1 cellular context compared by ENCODE assay signal in the genomic region with DNA sequence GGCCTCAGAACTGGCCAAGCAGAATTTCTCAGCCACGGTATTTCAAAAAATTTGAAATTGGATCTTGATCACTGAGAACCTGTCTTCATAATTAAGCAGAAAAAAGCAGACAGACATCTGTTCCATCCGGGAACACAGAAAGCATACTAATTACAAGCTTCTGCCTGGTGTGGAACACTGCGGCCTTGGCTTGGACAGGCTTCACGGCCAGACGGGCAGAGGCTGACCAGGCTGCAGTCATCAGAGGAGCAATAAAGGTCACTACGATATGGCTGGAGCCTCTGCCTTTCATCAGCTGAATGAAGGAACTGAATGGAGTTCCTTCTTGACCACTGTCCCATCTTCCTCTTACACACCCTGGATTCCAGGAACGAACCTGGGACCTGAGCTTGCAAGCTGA.
A peak's percentile ranks its signal among the peaks of the same experiment; 100 is the strongest.
TF ChIP-seq lines count a peak whose summit lies in the region.

No MANE protein-coding gene starts in this region.

TF ChIP-seq in HepG2, 621 proteins besides CTCF, POLR2A, EP300 and RAD21 (continued from another document):
- TF ChIP-seq, protein P1, sequence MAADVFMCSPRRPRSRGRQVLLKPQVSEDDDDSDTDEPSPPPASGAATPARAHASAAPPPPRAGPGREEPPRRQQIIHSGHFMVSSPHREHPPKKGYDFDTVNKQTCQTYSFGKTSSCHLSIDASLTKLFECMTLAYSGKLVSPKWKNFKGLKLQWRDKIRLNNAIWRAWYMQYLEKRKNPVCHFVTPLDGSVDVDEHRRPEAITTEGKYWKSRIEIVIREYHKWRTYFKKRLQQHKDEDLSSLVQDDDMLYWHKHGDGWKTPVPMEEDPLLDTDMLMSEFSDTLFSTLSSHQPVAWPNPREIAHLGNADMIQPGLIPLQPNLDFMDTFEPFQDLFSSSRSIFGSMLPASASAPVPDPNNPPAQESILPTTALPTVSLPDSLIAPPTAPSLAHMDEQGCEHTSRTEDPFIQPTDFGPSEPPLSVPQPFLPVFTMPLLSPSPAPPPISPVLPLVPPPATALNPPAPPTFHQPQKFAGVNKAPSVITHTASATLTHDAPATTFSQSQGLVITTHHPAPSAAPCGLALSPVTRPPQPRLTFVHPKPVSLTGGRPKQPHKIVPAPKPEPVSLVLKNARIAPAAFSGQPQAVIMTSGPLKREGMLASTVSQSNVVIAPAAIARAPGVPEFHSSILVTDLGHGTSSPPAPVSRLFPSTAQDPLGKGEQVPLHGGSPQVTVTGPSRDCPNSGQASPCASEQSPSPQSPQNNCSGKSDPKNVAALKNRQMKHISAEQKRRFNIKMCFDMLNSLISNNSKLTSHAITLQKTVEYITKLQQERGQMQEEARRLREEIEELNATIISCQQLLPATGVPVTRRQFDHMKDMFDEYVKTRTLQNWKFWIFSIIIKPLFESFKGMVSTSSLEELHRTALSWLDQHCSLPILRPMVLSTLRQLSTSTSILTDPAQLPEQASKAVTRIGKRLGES (CRISPR knock-in tag; IDR thresholded peaks at IDR 0.05; ENCODE audit: borderline replicate concordance), result no peak
- TF ChIP-seq PLRG1 (conservative IDR thresholded peaks at IDR 0.05) (no peak), MTA1 (CRISPR knock-in tag; IDR thresholded peaks at IDR 0.05; ENCODE audit: borderline replicate concordance) (no peak), ZNF724P (CRISPR knock-in tag; IDR thresholded peaks at IDR 0.05; ENCODE audit: borderline replicate concordance) (no peak), ZNF557 (CRISPR knock-in tag; IDR thresholded peaks at IDR 0.05) (0 out of 2 replicates have a peak, but pooled peaks have one; percentile 26), ZNF713 (CRISPR knock-in tag; IDR thresholded peaks at IDR 0.05) (no peak), SKI (IDR thresholded peaks at IDR 0.05; ENCODE audit: partially characterized antibody) (peak; percentile 41), GZF1 (CRISPR knock-in tag; IDR thresholded peaks at IDR 0.05) (no peak), NCOR1 (IDR thresholded peaks at IDR 0.05; ENCODE audit: borderline replicate concordance, low read length) (no peak), ZSCAN20 (CRISPR knock-in tag; IDR thresholded peaks at IDR 0.05; ENCODE audit: borderline replicate concordance) (no peak), ZNF326 (CRISPR knock-in tag; IDR thresholded peaks at IDR 0.05; ENCODE audit: borderline replicate concordance) (no peak), ETV5 (CRISPR knock-in tag; IDR thresholded peaks at IDR 0.05; ENCODE audit: borderline replicate concordance) (no peak), ZNF75D (CRISPR knock-in tag; IDR thresholded peaks at IDR 0.05; ENCODE audit: borderline replicate concordance) (no peak), PTBP1 (IDR thresholded peaks at IDR 0.05; ENCODE audit: low read depth, low read length, poor library complexity, severe bottlenecking) (no peak), KMT2A (CRISPR knock-in tag; IDR thresholded peaks at IDR 0.05) (no peak), ZSCAN31 (CRISPR knock-in tag; IDR thresholded peaks at IDR 0.05; ENCODE audit: low read depth) (0 out of 2 replicates have a peak, but pooled peaks have one; percentile 31)
- TF ChIP-seq, protein P2, sequence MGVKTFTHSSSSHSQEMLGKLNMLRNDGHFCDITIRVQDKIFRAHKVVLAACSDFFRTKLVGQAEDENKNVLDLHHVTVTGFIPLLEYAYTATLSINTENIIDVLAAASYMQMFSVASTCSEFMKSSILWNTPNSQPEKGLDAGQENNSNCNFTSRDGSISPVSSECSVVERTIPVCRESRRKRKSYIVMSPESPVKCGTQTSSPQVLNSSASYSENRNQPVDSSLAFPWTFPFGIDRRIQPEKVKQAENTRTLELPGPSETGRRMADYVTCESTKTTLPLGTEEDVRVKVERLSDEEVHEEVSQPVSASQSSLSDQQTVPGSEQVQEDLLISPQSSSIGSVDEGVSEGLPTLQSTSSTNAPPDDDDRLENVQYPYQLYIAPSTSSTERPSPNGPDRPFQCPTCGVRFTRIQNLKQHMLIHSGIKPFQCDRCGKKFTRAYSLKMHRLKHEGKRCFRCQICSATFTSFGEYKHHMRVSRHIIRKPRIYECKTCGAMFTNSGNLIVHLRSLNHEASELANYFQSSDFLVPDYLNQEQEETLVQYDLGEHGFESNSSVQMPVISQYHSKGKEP (CRISPR knock-in tag; IDR thresholded peaks at IDR 0.05), result no peak
- TF ChIP-seq, protein P3, sequence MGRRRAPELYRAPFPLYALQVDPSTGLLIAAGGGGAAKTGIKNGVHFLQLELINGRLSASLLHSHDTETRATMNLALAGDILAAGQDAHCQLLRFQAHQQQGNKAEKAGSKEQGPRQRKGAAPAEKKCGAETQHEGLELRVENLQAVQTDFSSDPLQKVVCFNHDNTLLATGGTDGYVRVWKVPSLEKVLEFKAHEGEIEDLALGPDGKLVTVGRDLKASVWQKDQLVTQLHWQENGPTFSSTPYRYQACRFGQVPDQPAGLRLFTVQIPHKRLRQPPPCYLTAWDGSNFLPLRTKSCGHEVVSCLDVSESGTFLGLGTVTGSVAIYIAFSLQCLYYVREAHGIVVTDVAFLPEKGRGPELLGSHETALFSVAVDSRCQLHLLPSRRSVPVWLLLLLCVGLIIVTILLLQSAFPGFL (CRISPR knock-in tag; IDR thresholded peaks at IDR 0.05), result no peak
- TF ChIP-seq, protein P4, sequence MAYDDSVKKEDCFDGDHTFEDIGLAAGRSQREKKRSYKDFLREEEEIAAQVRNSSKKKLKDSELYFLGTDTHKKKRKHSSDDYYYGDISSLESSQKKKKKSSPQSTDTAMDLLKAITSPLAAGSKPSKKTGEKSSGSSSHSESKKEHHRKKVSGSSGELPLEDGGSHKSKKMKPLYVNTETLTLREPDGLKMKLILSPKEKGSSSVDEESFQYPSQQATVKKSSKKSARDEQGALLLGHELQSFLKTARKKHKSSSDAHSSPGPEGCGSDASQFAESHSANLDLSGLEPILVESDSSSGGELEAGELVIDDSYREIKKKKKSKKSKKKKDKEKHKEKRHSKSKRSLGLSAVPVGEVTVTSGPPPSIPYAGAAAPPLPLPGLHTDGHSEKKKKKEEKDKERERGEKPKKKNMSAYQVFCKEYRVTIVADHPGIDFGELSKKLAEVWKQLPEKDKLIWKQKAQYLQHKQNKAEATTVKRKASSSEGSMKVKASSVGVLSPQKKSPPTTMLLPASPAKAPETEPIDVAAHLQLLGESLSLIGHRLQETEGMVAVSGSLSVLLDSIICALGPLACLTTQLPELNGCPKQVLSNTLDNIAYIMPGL (CRISPR knock-in tag; IDR thresholded peaks at IDR 0.05; ENCODE audit: borderline replicate concordance in 1 of 2, low read depth in 1 of 2), result no peak
- TF ChIP-seq, protein P5, sequence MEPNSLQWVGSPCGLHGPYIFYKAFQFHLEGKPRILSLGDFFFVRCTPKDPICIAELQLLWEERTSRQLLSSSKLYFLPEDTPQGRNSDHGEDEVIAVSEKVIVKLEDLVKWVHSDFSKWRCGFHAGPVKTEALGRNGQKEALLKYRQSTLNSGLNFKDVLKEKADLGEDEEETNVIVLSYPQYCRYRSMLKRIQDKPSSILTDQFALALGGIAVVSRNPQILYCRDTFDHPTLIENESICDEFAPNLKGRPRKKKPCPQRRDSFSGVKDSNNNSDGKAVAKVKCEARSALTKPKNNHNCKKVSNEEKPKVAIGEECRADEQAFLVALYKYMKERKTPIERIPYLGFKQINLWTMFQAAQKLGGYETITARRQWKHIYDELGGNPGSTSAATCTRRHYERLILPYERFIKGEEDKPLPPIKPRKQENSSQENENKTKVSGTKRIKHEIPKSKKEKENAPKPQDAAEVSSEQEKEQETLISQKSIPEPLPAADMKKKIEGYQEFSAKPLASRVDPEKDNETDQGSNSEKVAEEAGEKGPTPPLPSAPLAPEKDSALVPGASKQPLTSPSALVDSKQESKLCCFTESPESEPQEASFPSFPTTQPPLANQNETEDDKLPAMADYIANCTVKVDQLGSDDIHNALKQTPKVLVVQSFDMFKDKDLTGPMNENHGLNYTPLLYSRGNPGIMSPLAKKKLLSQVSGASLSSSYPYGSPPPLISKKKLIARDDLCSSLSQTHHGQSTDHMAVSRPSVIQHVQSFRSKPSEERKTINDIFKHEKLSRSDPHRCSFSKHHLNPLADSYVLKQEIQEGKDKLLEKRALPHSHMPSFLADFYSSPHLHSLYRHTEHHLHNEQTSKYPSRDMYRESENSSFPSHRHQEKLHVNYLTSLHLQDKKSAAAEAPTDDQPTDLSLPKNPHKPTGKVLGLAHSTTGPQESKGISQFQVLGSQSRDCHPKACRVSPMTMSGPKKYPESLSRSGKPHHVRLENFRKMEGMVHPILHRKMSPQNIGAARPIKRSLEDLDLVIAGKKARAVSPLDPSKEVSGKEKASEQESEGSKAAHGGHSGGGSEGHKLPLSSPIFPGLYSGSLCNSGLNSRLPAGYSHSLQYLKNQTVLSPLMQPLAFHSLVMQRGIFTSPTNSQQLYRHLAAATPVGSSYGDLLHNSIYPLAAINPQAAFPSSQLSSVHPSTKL (CRISPR knock-in tag; IDR thresholded peaks at IDR 0.05), result peak; percentile 12; the same call in 1 of the 2 replicates
- TF ChIP-seq, protein P6, sequence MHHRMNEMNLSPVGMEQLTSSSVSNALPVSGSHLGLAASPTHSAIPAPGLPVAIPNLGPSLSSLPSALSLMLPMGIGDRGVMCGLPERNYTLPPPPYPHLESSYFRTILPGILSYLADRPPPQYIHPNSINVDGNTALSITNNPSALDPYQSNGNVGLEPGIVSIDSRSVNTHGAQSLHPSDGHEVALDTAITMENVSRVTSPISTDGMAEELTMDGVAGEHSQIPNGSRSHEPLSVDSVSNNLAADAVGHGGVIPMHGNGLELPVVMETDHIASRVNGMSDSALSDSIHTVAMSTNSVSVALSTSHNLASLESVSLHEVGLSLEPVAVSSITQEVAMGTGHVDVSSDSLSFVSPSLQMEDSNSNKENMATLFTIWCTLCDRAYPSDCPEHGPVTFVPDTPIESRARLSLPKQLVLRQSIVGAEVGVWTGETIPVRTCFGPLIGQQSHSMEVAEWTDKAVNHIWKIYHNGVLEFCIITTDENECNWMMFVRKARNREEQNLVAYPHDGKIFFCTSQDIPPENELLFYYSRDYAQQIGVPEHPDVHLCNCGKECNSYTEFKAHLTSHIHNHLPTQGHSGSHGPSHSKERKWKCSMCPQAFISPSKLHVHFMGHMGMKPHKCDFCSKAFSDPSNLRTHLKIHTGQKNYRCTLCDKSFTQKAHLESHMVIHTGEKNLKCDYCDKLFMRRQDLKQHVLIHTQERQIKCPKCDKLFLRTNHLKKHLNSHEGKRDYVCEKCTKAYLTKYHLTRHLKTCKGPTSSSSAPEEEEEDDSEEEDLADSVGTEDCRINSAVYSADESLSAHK (CRISPR knock-in tag; IDR thresholded peaks at IDR 0.05; ENCODE audit: borderline replicate concordance), result no peak
TF ChIP-seq in HepG2: peak in this region for 5.
